8 cellular contexts compared by ENCODE assay signal in the genomic region with DNA sequence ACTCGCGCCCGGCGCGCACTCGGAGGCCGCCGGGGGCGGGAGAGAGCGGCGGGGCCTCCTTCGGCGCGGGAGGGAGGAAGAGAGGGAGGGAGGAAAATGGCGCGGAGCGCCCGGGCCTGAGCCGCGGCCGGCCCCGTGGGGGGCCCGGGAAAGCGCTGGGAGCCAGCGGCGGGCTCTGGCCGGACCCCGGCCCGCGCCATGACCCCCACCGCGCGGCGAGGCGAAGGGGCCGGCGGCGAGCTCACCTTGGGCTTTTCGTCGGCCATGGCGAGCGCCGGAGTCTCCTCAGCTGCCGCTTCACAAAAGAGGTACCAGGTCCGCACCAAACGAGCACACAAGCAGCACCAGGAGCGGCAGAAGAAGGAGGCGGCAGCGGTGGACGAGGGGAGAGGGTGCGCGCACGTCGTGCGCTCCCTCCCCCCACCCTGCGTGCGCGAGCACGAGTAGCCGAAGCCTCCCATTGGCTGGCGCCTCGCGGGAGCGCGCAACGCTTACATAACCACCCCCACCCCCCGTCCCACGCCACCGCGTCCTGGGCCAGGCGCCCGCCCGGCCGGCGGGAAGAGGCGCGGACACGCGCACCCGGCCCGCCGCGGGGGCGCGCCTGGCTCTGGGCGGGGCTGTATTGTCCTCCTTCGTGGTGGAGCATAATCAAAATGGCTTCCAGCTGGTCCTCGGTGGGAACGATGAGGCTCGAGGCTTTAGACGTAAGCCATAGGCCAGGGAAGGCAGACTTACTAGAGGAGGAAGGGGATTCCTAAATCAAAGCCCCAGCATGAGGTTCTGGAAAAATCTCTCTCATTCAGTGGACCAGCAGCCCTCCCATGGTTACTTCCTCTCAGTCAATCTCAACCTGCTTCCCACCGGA. TPM values are rescaled to one million over a fixed set of nuclear protein-coding genes. Genes with fewer than 3 reads are reported as not detected.
DNase-seq lines count a peak whose midpoint lies in the region; ATAC-seq and TF ChIP-seq lines count a peak whose summit lies in the region.

A gene (minus strand): TSS at position 391 of the 868 bp plus-strand sequence. CDS start 125 bp downstream, at position 266.

- peak within 1 kb of the TSS; percentile 96 for H2BK5ac ChIP-seq in IMR-90 (ENCODE audit: low read depth, low read length, poor library complexity, severe bottlenecking)

- peak within 1 kb of the TSS; percentile 43; the same call in 1 of the 3 replicates for H2BK15ac ChIP-seq in IMR-90 (ENCODE audit: low read depth, low read length)

- TF ChIP-seq POLR2A in IMR-90 (IDR thresholded peaks at IDR 0.05; ENCODE audit: low read depth, low read length), result peak; percentile 58; the same call in 1 of the 2 replicates

- H2AFZ ChIP-seq in IMR-90 (replicated peaks; ENCODE audit: low read length, poor library complexity) (peak within 1 kb of the TSS; percentile 95), OCI-LY7 (ENCODE audit: low read length) (peak within 1 kb of the TSS; percentile 76; the same call in 1 of the 2 replicates)

- POLR2A ChIA-PET in IMR-90 (lab: Charles Lee; ENCODE audit: unreplicated experiment) (no interaction called here), OCI-LY7 (lab: Charles Lee) (interaction anchor here (0.6 to 1.7 kb wide), 5 partner anchors 11 to 1144 kb away, joined by 3 to 5 read pairs (median 3); a partner anchor contains a TSS)

- no TSS peak for BruUV-seq in IMR-90 (replicated peaks; lab: Mats Ljungman, UMichigan)
- BruUV-seq in OCI-LY7 (replicated peaks; lab: Mats Ljungman, UMichigan), result no TSS peak

- no peaks in the 10 kb centered on the region for H3K9me2 ChIP-seq in OCI-LY7 (ENCODE audit: insufficient read depth, low read length)

- peak within 1 kb of the TSS; percentile 90 for H2AK5ac ChIP-seq in IMR-90 (ENCODE audit: low read depth, low read length)

- CTCF ChIA-PET in IMR-90 (lab: Yijun Ruan, JAX) (no interaction called here), OCI-LY7 (lab: Charles Lee; ENCODE audit: unreplicated experiment) (interaction anchor here (0.6 kb wide), 1 partner anchor 38 kb away, joined by 3 read pairs; no protein-coding TSS in a partner anchor)

- peak within 1 kb of the TSS; percentile 100 for H4K5ac ChIP-seq in IMR-90 (ENCODE audit: low read depth, low read length)

- peak within 1 kb of the TSS; percentile 88 for H3K18ac ChIP-seq in IMR-90 (ENCODE audit: low read depth, low read length)

- no peak for TF ChIP-seq RAD21 in IMR-90 (IDR thresholded peaks at IDR 0.05; ENCODE audit: low read length)

- H3K27ac ChIP-seq in IMR-90 (ENCODE audit: insufficient read depth, low read length) (peak within 1 kb of the TSS; percentile 87), OCI-LY7 (ENCODE audit: low read depth, low read length, poor library complexity, severe bottlenecking) (peak within 1 kb of the TSS; percentile 91), epithelial cell of prostate (peak within 1 kb of the TSS; percentile 94)

- peak within 1 kb of the TSS; percentile 76 for H3K56ac ChIP-seq in IMR-90 (ENCODE audit: extremely low read depth, insufficient read depth, low read length)

- H4K91ac ChIP-seq in IMR-90 (ENCODE audit: insufficient read depth, low read depth, low read length), result peak within 1 kb of the TSS; percentile 98

- peaks cover 3 to 29% of the 10 kb centered on the region in 2 experiments; a peak in 3 of 4 replicates for H3K79me1 ChIP-seq in IMR-90 (ENCODE audit: low read depth in 1 of 2, low read length in 2 of 2)

- H3K14ac ChIP-seq in IMR-90 (replicated peaks; ENCODE audit: low read depth, low read length), result peak within 1 kb of the TSS; percentile 99

- H3K27me3 ChIP-seq in IMR-90 (ENCODE audit: control insufficient read depth, insufficient read depth, low read length), result no peaks in the 10 kb centered on the region

- H2BK20ac ChIP-seq in IMR-90 (ENCODE audit: low read depth, low read length), result no peak within 1 kb of the TSS; the same call in 1 of the 2 replicates

- peak within 1 kb of the TSS; percentile 98 for H3K4me3 ChIP-seq in IMR-90 (ENCODE audit: insufficient read depth, low read depth, low read length)
- peak within 1 kb of the TSS; percentile 88 for H3K4me3 ChIP-seq in OCI-LY7 (ENCODE audit: low read depth, low read length, poor library complexity, severe bottlenecking)

- in situ Hi-C loops in IMR-90 (cut with MboI; ENCODE audit: low sequenced_read_pairs), result no loop called here

- H3K4me1 ChIP-seq in IMR-90 (ENCODE audit: control insufficient read depth, insufficient read depth, low read length) (no peaks in the 10 kb centered on the region), OCI-LY7 (ENCODE audit: insufficient read depth, low read length, poor library complexity, severe bottlenecking) (peaks cover 24% of the 10 kb centered on the region)

- H3K36me3 ChIP-seq in IMR-90 (ENCODE audit: control insufficient read depth, insufficient read depth, low read length) (peaks cover 18% of the 10 kb centered on the region), OCI-LY7 (ENCODE audit: insufficient read depth, low read length) (peaks cover 45% of the 10 kb centered on the region)

- peak within 1 kb of the TSS; percentile 91 for H3K9ac ChIP-seq in IMR-90 (ENCODE audit: low read depth, low read length)

- H2BK120ac ChIP-seq in IMR-90 (ENCODE audit: low read depth, low read length), result peak within 1 kb of the TSS; percentile 71

- peaks cover 38% of the 10 kb centered on the region for H4K20me1 ChIP-seq in IMR-90 (ENCODE audit: insufficient read depth, low read length)
- H4K20me1 ChIP-seq in OCI-LY7 (ENCODE audit: insufficient read depth, low read length), result peaks cover 10% of the 10 kb centered on the region

- H3K9me3 ChIP-seq in IMR-90 (ENCODE audit: control insufficient read depth, insufficient read depth, low read length) (no peaks in the 10 kb centered on the region), OCI-LY7 (ENCODE audit: low read length) (no peaks in the 10 kb centered on the region)

- intact Hi-C loops in IMR-90 (cut with micrococcal nuclease) (no loop called here), OCI-LY7 (cut with micrococcal nuclease; ENCODE audit: unreplicated experiment) (loop anchor here (1.0 to 2.0 kb wide), 4 partner anchors 18 to 136 kb away; a partner anchor contains a TSS)

- H4K8ac ChIP-seq in IMR-90 (ENCODE audit: low read depth in 2 of 2, low read length in 2 of 2), result peak within 1 kb of the TSS; percentile 95 to 100

- H3K9me1 ChIP-seq in IMR-90 (ENCODE audit: insufficient read depth, low read length), result peaks cover 8% of the 10 kb centered on the region; the same call in 1 of the 2 replicates

- DNase-seq in DMS114 treated with DMSO at 0.1 percent for 48 hours (lab: John Stamatoyannopoulos, UW; ENCODE audit: unreplicated experiment) (peak; percentile 69), IMR-90 (peak; percentile 94), OCI-LY7 (ENCODE audit: low spot score) (peak; percentile 100), activated T-cell treated with anti-CD3 and anti-CD28 coated beads for 4 hours (peak; percentile 93), epithelial cell of prostate (ENCODE audit: low read depth, low spot score) (peak; percentile 81), mucosa of gallbladder (ENCODE audit: low spot score) (peak; percentile 96)
- DNase-seq in stimulated activated CD8-positive, alpha-beta memory T cell treated with anti-CD3 and anti-CD28 coated beads, Interleukin-4, amount 100 ng/mL, for 24 hours (ENCODE audit: low read depth), result peak; percentile 94

- peaks cover 49% of the 10 kb centered on the region for H3K79me2 ChIP-seq in OCI-LY7 (ENCODE audit: insufficient read depth, low read depth, low read length)

- peak within 1 kb of the TSS; percentile 99 for H3K23ac ChIP-seq in IMR-90 (ENCODE audit: low read depth, low read length)

- dilution Hi-C loops in IMR-90 (cut with HindIII; ENCODE audit: low sequenced_read_pairs, unreplicated experiment), result no loop called here

- peak within 1 kb of the TSS; percentile 99 for H3K4ac ChIP-seq in IMR-90 (ENCODE audit: low read depth, low read length)

- 2% methylated on average over 45 of the region's 92 CpGs; no CpG with 5 or more reads in 1 of the 2 experiments for WGBS in IMR-90 (ENCODE audit: extremely low coverage in 2 of 2, insufficient read length in 1 of 2), 2 experiments

- H2AK9ac ChIP-seq in IMR-90 (replicated peaks; ENCODE audit: low read depth, low read length, poor library complexity), result peak within 1 kb of the TSS; percentile 100

- TF ChIP-seq CTCF in IMR-90 (conservative IDR thresholded peaks at IDR 0.05; ENCODE audit: low read depth, low read length), result peak; percentile 33; the same call in 1 of the 2 replicates
- peak; percentile 41; the same call in 1 of the 2 replicates for TF ChIP-seq CTCF in OCI-LY7 (conservative IDR thresholded peaks at IDR 0.05; ENCODE audit: low read length)

- ATAC-seq in GM21528 (IDR thresholded peaks at IDR 0.05; ENCODE audit: low FRiP score, unreplicated experiment) (peak; percentile 65), IMR-90 (ENCODE audit: low read depth) (peak; percentile 90)

- H3K4me2 ChIP-seq in IMR-90 (ENCODE audit: low read depth, low read length), result peak within 1 kb of the TSS; percentile 98
- peak within 1 kb of the TSS; percentile 81 for H3K4me2 ChIP-seq in OCI-LY7 (ENCODE audit: low read length)

TF ChIP-seq in IMR-90, 13 proteins besides CTCF, POLR2A, EP300 and RAD21 (continues in another document):
- TF ChIP-seq BHLHE40 (IDR thresholded peaks at IDR 0.05; ENCODE audit: low read depth, low read length), result no peak
- TF ChIP-seq RCOR1 (IDR thresholded peaks at IDR 0.05; ENCODE audit: insufficient replicate concordance, low read length), result no peak
- TF ChIP-seq FOS (IDR thresholded peaks at IDR 0.05; ENCODE audit: low read depth, low read length), result no peak
- TF ChIP-seq, protein P1, sequence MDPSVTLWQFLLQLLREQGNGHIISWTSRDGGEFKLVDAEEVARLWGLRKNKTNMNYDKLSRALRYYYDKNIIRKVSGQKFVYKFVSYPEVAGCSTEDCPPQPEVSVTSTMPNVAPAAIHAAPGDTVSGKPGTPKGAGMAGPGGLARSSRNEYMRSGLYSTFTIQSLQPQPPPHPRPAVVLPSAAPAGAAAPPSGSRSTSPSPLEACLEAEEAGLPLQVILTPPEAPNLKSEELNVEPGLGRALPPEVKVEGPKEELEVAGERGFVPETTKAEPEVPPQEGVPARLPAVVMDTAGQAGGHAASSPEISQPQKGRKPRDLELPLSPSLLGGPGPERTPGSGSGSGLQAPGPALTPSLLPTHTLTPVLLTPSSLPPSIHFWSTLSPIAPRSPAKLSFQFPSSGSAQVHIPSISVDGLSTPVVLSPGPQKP (IDR thresholded peaks at IDR 0.05; ENCODE audit: borderline replicate concordance, low read depth, low read length), result no peak
- TF ChIP-seq RFX5 (IDR thresholded peaks at IDR 0.05; ENCODE audit: low read depth, low read length), result peak; percentile 38; the same call in 1 of the 2 replicates
- peak; percentile 73 for TF ChIP-seq CEBPB (IDR thresholded peaks at IDR 0.05; ENCODE audit: low read depth, low read length)
- TF ChIP-seq MAZ (IDR thresholded peaks at IDR 0.05; ENCODE audit: borderline replicate concordance, low read depth, low read length), result peak; percentile 95

RNA-seq across cellular contexts. Expression of the gene that starts here (rescaled TPM):
- 71.3 and 133 TPM in 2 replicates for total RNA-seq in IMR-90 (2012; rRNA removed)
- polyA plus RNA-seq in IMR-90 (2012; rRNA removed), result 75.5 and 83.7 TPM in 2 replicates
- polyA plus RNA-seq in IMR-90 (2012; cell fraction: cytosol; rRNA removed), result 40.3 and 59.1 TPM in 2 replicates
- polyA plus RNA-seq in IMR-90 (2012; cell fraction: nucleus; rRNA removed; ENCODE audit: low replicate concordance), result 7.6 and 30.4 TPM in 2 replicates
- total RNA-seq in OCI-LY7 (2014; rRNA removed; shearing (Covaris generic)), result 286 and 296 TPM in 2 replicates
- 628 and 714 TPM in 2 replicates for total RNA-seq in OCI-LY7 (2022)
- 353 TPM for total RNA-seq in mucosa of gallbladder

Comparison
In these comparisons a context has a peak if more than half of its experiments do, and no peak if none do; other contexts are left out.
1. Peak in every context shown above with its lines: DNase-seq, ATAC-seq, H3K4me3 ChIP-seq and H3K27ac ChIP-seq.